In the genomic region with DNA sequence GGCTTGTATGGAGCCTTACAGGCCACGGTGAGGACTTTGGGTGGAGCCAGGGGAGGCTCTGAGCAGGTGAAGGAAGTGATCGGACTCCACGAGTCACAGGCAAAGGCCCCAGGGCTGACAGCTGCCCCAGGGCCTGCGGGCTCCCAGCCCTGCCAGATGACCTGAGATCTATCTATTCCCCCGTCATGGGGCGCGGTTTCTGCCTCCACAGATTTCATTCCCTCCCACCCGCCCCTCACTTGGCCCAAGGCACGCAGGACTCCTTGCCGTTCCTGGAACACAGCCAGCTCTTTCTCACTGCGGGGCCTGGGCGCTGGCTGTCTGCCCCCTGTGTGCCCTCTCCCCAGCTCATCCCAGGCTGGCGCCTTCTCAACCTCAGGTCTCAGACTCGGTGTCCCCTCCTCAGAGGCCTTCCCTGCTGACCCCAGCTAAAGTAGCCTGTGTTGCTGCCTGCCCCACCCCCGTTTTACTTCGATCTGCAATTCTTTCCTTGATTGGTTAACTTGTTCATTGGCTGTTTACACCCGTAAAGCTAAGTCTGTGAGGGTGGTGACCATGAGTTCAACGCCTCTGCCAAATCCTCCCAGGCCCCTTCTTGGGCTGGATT, we compare ENCODE assay signal across 1 cellular context.
TF ChIP-seq lines count a peak whose summit lies in the region.

No MANE protein-coding gene starts in this region.

TF ChIP-seq in IMR-90, 13 proteins besides CTCF, POLR2A, EP300 and RAD21:
- TF ChIP-seq, protein P1, sequence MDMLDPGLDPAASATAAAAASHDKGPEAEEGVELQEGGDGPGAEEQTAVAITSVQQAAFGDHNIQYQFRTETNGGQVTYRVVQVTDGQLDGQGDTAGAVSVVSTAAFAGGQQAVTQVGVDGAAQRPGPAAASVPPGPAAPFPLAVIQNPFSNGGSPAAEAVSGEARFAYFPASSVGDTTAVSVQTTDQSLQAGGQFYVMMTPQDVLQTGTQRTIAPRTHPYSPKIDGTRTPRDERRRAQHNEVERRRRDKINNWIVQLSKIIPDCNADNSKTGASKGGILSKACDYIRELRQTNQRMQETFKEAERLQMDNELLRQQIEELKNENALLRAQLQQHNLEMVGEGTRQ (IDR thresholded peaks at IDR 0.05; ENCODE audit: low read depth, low read length), result no peak
- TF ChIP-seq RFX5 (IDR thresholded peaks at IDR 0.05; ENCODE audit: low read depth, low read length) (no peak), FOS (IDR thresholded peaks at IDR 0.05; ENCODE audit: low read depth, low read length) (no peak), CHD1 (IDR thresholded peaks at IDR 0.05; ENCODE audit: low read depth, low read length) (no peak), SMC3 (IDR thresholded peaks at IDR 0.05; ENCODE audit: low read depth, low read length) (no peak), MAFK (IDR thresholded peaks at IDR 0.05; ENCODE audit: low read depth, low read length) (no peak), RCOR1 (IDR thresholded peaks at IDR 0.05; ENCODE audit: insufficient replicate concordance, low read length) (no peak), MAZ (IDR thresholded peaks at IDR 0.05; ENCODE audit: borderline replicate concordance, low read depth, low read length) (no peak), BHLHE40 (IDR thresholded peaks at IDR 0.05; ENCODE audit: low read depth, low read length) (no peak)
- TF ChIP-seq, protein P2, sequence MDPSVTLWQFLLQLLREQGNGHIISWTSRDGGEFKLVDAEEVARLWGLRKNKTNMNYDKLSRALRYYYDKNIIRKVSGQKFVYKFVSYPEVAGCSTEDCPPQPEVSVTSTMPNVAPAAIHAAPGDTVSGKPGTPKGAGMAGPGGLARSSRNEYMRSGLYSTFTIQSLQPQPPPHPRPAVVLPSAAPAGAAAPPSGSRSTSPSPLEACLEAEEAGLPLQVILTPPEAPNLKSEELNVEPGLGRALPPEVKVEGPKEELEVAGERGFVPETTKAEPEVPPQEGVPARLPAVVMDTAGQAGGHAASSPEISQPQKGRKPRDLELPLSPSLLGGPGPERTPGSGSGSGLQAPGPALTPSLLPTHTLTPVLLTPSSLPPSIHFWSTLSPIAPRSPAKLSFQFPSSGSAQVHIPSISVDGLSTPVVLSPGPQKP (IDR thresholded peaks at IDR 0.05; ENCODE audit: borderline replicate concordance, low read depth, low read length), result no peak
